In genomic region chr17:7582401-7583252, GRCh38 we compare ENCODE assay signal across 8 cellular contexts. TPM values are rescaled to one million over a fixed set of nuclear protein-coding genes. Genes with fewer than 3 reads are reported as not detected.
DNase-seq lines count a peak whose midpoint lies in the region; ATAC-seq, FAIRE-seq and TF ChIP-seq lines count a peak whose summit lies in the region.

No MANE protein-coding gene starts in this region.

- TF ChIP-seq EP300 in HepG2 (IDR thresholded peaks at IDR 0.05; ENCODE audit: low read depth in 2 of 2, low read length in 2 of 2) (no peak), HepG2 (CRISPR knock-in tag; IDR thresholded peaks at IDR 0.05; ENCODE audit: borderline replicate concordance) (no peak)

- H3K4me3 ChIP-seq in adrenal gland (peak overlapping the region in 2 of 4 donors; percentile 5 to 61), HepG2 (replicated peaks in 1 of 3; ENCODE audit: insufficient read depth in 1 of 3, low read depth in 2 of 3, low read length in 3 of 3) (peak overlapping the region in 2 of 3 experiments; percentile 77 to 83; a peak in 2 of 6 replicates), thyroid gland (replicated peaks in 1 of 3) (peak overlapping the region in 1 of 3 donors; percentile 49)

- peak overlapping the region; percentile 99 for H3K27ac Mint-ChIP-seq in activated CD4-positive, alpha-beta T cell treated with anti-CD3 and anti-CD28 coated beads, Interleukin-2, amount 10 ng/mL, durations not matched to agents 24 days and 14 days

- H3K79me2 ChIP-seq in HepG2 (ENCODE audit: insufficient read depth, low read length): peaks cover 25% of the 10 kb centered on the region

- H3K27me3 ChIP-seq in adrenal gland (no peaks in the 10 kb centered on the region), HepG2 (ENCODE audit: control insufficient read depth in 1 of 2, insufficient read depth in 2 of 2, low read length in 2 of 2) (no peaks in the 10 kb centered on the region; a peak in 1 of 5 replicates), thyroid gland (no peaks in the 10 kb centered on the region)

- intact Hi-C loops in activated CD4-positive, alpha-beta T cell treated with anti-CD3 and anti-CD28 coated beads, Interleukin-2, amount 10 ng/mL, durations not matched to agents 24 days and 14 days (cut with micrococcal nuclease): loop anchor here (1.0 kb wide), 2 partner anchors 10 to 33 kb away; no protein-coding TSS in a partner anchor
- intact Hi-C loops in adrenal gland (cut with DNase I) (no loop called here), HepG2 (cut with micrococcal nuclease; ENCODE audit: unreplicated experiment) (loop anchor here (1.0 kb wide), 1 partner anchor 32 kb away; the partner anchor contains the start of gene FXR2), thyroid gland (cut with DNase I) (no loop called here)

- H3K9me3 Mint-ChIP-seq in activated CD4-positive, alpha-beta T cell treated with anti-CD3 and anti-CD28 coated beads, Interleukin-2, amount 10 ng/mL, durations not matched to agents 24 days and 14 days: no peaks in the 10 kb centered on the region

- POLR2A ChIA-PET in HepG2 (lab: Yijun Ruan, JAX): interaction anchor here (1.1 to 4.5 kb wide), 8 partner anchors 8 to 105 kb away, joined by 3 to 89 read pairs (median 11); partner anchors contain the start of genes ATP1B2, SAT2, SLC35G6 and TP53

- peak overlapping the region; percentile 97 for H3K9ac ChIP-seq in HepG2 (ENCODE audit: insufficient read depth, low read depth, low read length)

- DNase-seq in activated CD4-positive, alpha-beta T cell treated with anti-CD3 and anti-CD28 coated beads, Interleukin-2, amount 10 ng/mL, durations not matched to agents 24 days and 14 days: peak; percentile 63
- DNase-seq in activated CD4-positive, alpha-beta T cell treated with anti-CD3 and anti-CD28 coated beads for 48 hours: no peak
- peak in 5 of 7 donors; percentile 47 to 64 (median 56) for DNase-seq in adrenal gland
- DNase-seq in HepG2 (ENCODE audit: low spot score): no peak
- no peak for DNase-seq in thyroid gland
- no peak for DNase-seq in DMS79 treated with DMSO at 0.1 percent for 48 hours (lab: John Stamatoyannopoulos, UW)
- no peak for DNase-seq in NCI-H2227 treated with DMSO at 0.1 percent for 48 hours (lab: John Stamatoyannopoulos, UW)
- no peak for DNase-seq in activated CD4-positive, alpha-beta T cell treated with anti-CD3 and anti-CD28 coated beads, Interleukin-2, amount 50 U/mL, for 1 hour

- H3K9me3 ChIP-seq in adrenal gland (replicated peaks in 1 of 3): no peaks in the 10 kb centered on the region
- no peaks in the 10 kb centered on the region for H3K9me3 ChIP-seq in HepG2 (ENCODE audit: low read length)
- no peaks in the 10 kb centered on the region for H3K9me3 ChIP-seq in thyroid gland

- TF ChIP-seq POLR2A in adrenal gland (IDR thresholded peaks at IDR 0.05) (no peak), HepG2 (IDR thresholded peaks at IDR 0.05; ENCODE audit: insufficient read depth in 1 of 2, low read depth in 2 of 2, low read length in 2 of 2) (0 out of 4 replicates have a peak, but pooled peaks of 1 of the 2 experiments have one; percentile 28), thyroid gland (IDR thresholded peaks at IDR 0.05) (no peak)

- BruUV-seq in HepG2 (replicated peaks; lab: Mats Ljungman, UMichigan): no TSS peak

- in situ Hi-C loops in HepG2 (cut with HindIII; ENCODE audit: extremely low pct_ligation_motif_present, low pct_unique_long_range_greater_than_20kb): no loop called here

- peaks cover 60% of the 10 kb centered on the region for H3K36me3 Mint-ChIP-seq in activated CD4-positive, alpha-beta T cell treated with anti-CD3 and anti-CD28 coated beads, Interleukin-2, amount 10 ng/mL, durations not matched to agents 24 days and 14 days (ENCODE audit: low read depth)

- peaks cover 0 to 27% of the 10 kb centered on the region in 2 donors for H3K36me3 ChIP-seq in adrenal gland (replicated peaks in 1 of 2)
- H3K36me3 ChIP-seq in HepG2 (replicated peaks in 1 of 2; ENCODE audit: control insufficient read depth in 1 of 2, insufficient read depth in 2 of 2, low read length in 2 of 2): peaks cover 5 to 22% of the 10 kb centered on the region in 2 experiments
- peaks cover 13 to 21% of the 10 kb centered on the region in 2 donors for H3K36me3 ChIP-seq in thyroid gland

- no peak for TF ChIP-seq CTCF in adrenal gland (IDR thresholded peaks at IDR 0.05)
- TF ChIP-seq CTCF in HepG2 (CRISPR knock-in tag; IDR thresholded peaks at IDR 0.05): no peak
- no peak for TF ChIP-seq CTCF in thyroid gland (IDR thresholded peaks at IDR 0.05)

- H2AFZ ChIP-seq in HepG2 (ENCODE audit: low read length): no peak overlapping the region

- no peak for TF ChIP-seq RAD21 in HepG2 (CRISPR knock-in tag; IDR thresholded peaks at IDR 0.05)

- H3K27me3 Mint-ChIP-seq in activated CD4-positive, alpha-beta T cell treated with anti-CD3 and anti-CD28 coated beads, Interleukin-2, amount 10 ng/mL, durations not matched to agents 24 days and 14 days: no peaks in the 10 kb centered on the region

- WGBS in adrenal gland, 4 donors: 60 to 83% (median 69%) methylated on average over 6 to 36 of the region's 36 CpGs
- WGBS in HepG2 (ENCODE audit: low lambda C conversion rate): 96% methylated on average over 11 of the region's 36 CpGs
- WGBS in thyroid gland, 2 donors: 80 to 93% methylated on average over 11 to 22 of the region's 36 CpGs

- H3K4me2 ChIP-seq in HepG2 (ENCODE audit: low read depth, low read length): peak overlapping the region; percentile 92

- H3K4me1 Mint-ChIP-seq in activated CD4-positive, alpha-beta T cell treated with anti-CD3 and anti-CD28 coated beads, Interleukin-2, amount 10 ng/mL, durations not matched to agents 24 days and 14 days: peaks cover 51% of the 10 kb centered on the region

- CTCF ChIA-PET in HepG2 (lab: Yijun Ruan, JAX; ENCODE audit: low intra/inter-chr PET ratio, low total read pairs): no interaction called here

- peak overlapping the region; percentile 89 for H3K4me3 Mint-ChIP-seq in activated CD4-positive, alpha-beta T cell treated with anti-CD3 and anti-CD28 coated beads, Interleukin-2, amount 10 ng/mL, durations not matched to agents 24 days and 14 days

- H3K4me1 ChIP-seq in adrenal gland (replicated peaks in 1 of 2): peaks cover 32 to 56% of the 10 kb centered on the region in 2 donors
- H3K4me1 ChIP-seq in HepG2 (ENCODE audit: insufficient read depth, low read length): peaks cover 63% of the 10 kb centered on the region
- peaks cover 20 to 43% of the 10 kb centered on the region in 2 donors for H3K4me1 ChIP-seq in thyroid gland

- peak overlapping the region; percentile 78 to 97 (median 96) for H3K27ac ChIP-seq in adrenal gland
- H3K27ac ChIP-seq in HepG2 (ENCODE audit: extremely low read length, insufficient read depth, low read length): peak overlapping the region; percentile 96
- peak overlapping the region; percentile 84 to 97 (median 90) for H3K27ac ChIP-seq in thyroid gland

- ATAC-seq in HepG2: no peak

- FAIRE-seq in HepG2 (lab: Jason Lieb, UNC): no peak

- peaks cover 17% of the 10 kb centered on the region for H4K20me1 ChIP-seq in HepG2 (ENCODE audit: insufficient read depth, low read length)

RNA-seq across cellular contexts. Expression of gene MPDU1, which starts 1.0 kb away (rescaled TPM):
- total RNA-seq in activated CD4-positive, alpha-beta T cell treated with anti-CD3 and anti-CD28 coated beads, Interleukin-2, amount 10 ng/mL, durations not matched to agents 24 days and 14 days: 92.5 and 104 TPM in 2 replicates
- total RNA-seq in adrenal gland (100 to 1,000 TPM in 5 of 8 donors, 10 to 100 TPM in 3; 65.9 to 267 (median 138) TPM), HepG2 (2016; rRNA removed; fragmentation: Illumina TruSeq; extraction: Trizol) (59.5 and 112 TPM in 2 replicates), thyroid gland (100 to 1,000 TPM in 3 of 4 donors, 10 to 100 TPM in 1; 88.8 to 250 (median 164) TPM)
- polyA plus RNA-seq in adrenal gland (100 to 1,000 TPM in 1 of 3 donors, 10 to 100 TPM in 2; 70.1 to 200 (median 81.6) TPM), HepG2 (2011; rRNA removed) (127 and 167 TPM in 2 replicates)
- total RNA-seq in HepG2 (2016; cell fraction: cytosol; rRNA removed; fragmentation: Illumina TruSeq; extraction: Trizol; ENCODE audit: low read depth): 17.5 and 21.1 TPM in 2 replicates
- 62.6 and 101 TPM in 2 replicates for total RNA-seq in HepG2 (2016; cell fraction: insoluble cytoplasmic fraction; rRNA removed; fragmentation: Illumina TruSeq; extraction: Trizol)
- total RNA-seq in HepG2 (2016; cell fraction: membrane; rRNA removed; fragmentation: Illumina TruSeq; extraction: Trizol): 24.3 and 28.7 TPM in 2 replicates
- total RNA-seq in HepG2 (2016; cell fraction: nucleus; rRNA removed; fragmentation: Illumina TruSeq; extraction: Trizol): 84.0 and 86.6 TPM in 2 replicates
- polyA plus RNA-seq in HepG2 (2011; cell fraction: cytosol; rRNA removed): 188 and 194 TPM in 2 replicates
- polyA plus RNA-seq in HepG2 (2011; cell fraction: nucleus; rRNA removed): 91.5 and 103 TPM in 2 replicates
- 56.7 and 59.6 TPM in 2 replicates for polyA plus RNA-seq in HepG2 (2012)
- polyA plus RNA-seq in HepG2 (2016; cell fraction: cytosol; fragmentation: Illumina TruSeq; extraction: Trizol; ENCODE audit: low read depth): 12.2 and 12.9 TPM in 2 replicates
- 73.5 and 77.4 TPM in 2 replicates for polyA plus RNA-seq in HepG2 (2016; cell fraction: insoluble cytoplasmic fraction; fragmentation: Illumina TruSeq; extraction: Trizol; ENCODE audit: low read depth)
- polyA plus RNA-seq in HepG2 (2016; cell fraction: membrane; fragmentation: Illumina TruSeq; extraction: Trizol; ENCODE audit: low read depth): 22.9 and 23.5 TPM in 2 replicates
- 172 and 177 TPM in 2 replicates for polyA plus RNA-seq in HepG2 (2016; cell fraction: nucleus; fragmentation: Illumina TruSeq; extraction: Trizol; ENCODE audit: insufficient read depth, low read depth)
- 205 and 272 TPM in 2 replicates for polyA minus RNA-seq in HepG2 (2011; rRNA and poly(A)+ RNA removed; ENCODE audit: low replicate concordance)
- 31.8 and 40.4 TPM in 2 replicates for polyA minus RNA-seq in HepG2 (2011; cell fraction: cytosol; rRNA and poly(A)+ RNA removed)
- 30.7 and 35.3 TPM in 2 replicates for polyA minus RNA-seq in HepG2 (2011; cell fraction: nucleus; rRNA and poly(A)+ RNA removed)

RNA-seq across cellular contexts. Expression of gene CD68, which starts 3.2 kb away (rescaled TPM):
- 3.2 and 3.5 TPM in 2 replicates for total RNA-seq in activated CD4-positive, alpha-beta T cell treated with anti-CD3 and anti-CD28 coated beads, Interleukin-2, amount 10 ng/mL, durations not matched to agents 24 days and 14 days
- total RNA-seq in adrenal gland (100 to 1,000 TPM in 6 of 8 donors, 10 to 100 TPM in 2; 49.0 to 177 (median 160) TPM), HepG2 (2016; rRNA removed; fragmentation: Illumina TruSeq; extraction: Trizol) (4.1 and 10.3 TPM in 2 replicates), thyroid gland (10 to 100 TPM; 13.6 to 52.0 (median 21.5) TPM)
- polyA plus RNA-seq in adrenal gland (100 to 1,000 TPM in 2 of 3 donors, 10 to 100 TPM in 1; 32.3 to 207 (median 133) TPM), HepG2 (2011; rRNA removed) (104 and 124 TPM in 2 replicates)
- total RNA-seq in HepG2 (2016; cell fraction: cytosol; rRNA removed; fragmentation: Illumina TruSeq; extraction: Trizol; ENCODE audit: low read depth): 6.3 and 6.7 TPM in 2 replicates
- 3.2 and 7.8 TPM in 2 replicates for total RNA-seq in HepG2 (2016; cell fraction: insoluble cytoplasmic fraction; rRNA removed; fragmentation: Illumina TruSeq; extraction: Trizol)
- 7.2 and 7.7 TPM in 2 replicates for total RNA-seq in HepG2 (2016; cell fraction: membrane; rRNA removed; fragmentation: Illumina TruSeq; extraction: Trizol)
- 3.2 and 9.0 TPM in 2 replicates for total RNA-seq in HepG2 (2016; cell fraction: nucleus; rRNA removed; fragmentation: Illumina TruSeq; extraction: Trizol)
- polyA plus RNA-seq in HepG2 (2011; cell fraction: cytosol; rRNA removed): 69.4 and 81.9 TPM in 2 replicates
- polyA plus RNA-seq in HepG2 (2011; cell fraction: nucleus; rRNA removed): 15.4 and 16.3 TPM in 2 replicates
- polyA plus RNA-seq in HepG2 (2012): 26.8 and 35.7 TPM in 2 replicates
- polyA plus RNA-seq in HepG2 (2016; cell fraction: cytosol; fragmentation: Illumina TruSeq; extraction: Trizol; ENCODE audit: low read depth): 16.5 and 18.7 TPM in 2 replicates
- polyA plus RNA-seq in HepG2 (2016; cell fraction: insoluble cytoplasmic fraction; fragmentation: Illumina TruSeq; extraction: Trizol; ENCODE audit: low read depth): 17.2 and 20.1 TPM in 2 replicates
- 24.5 and 25.8 TPM in 2 replicates for polyA plus RNA-seq in HepG2 (2016; cell fraction: membrane; fragmentation: Illumina TruSeq; extraction: Trizol; ENCODE audit: low read depth)
- polyA plus RNA-seq in HepG2 (2016; cell fraction: nucleus; fragmentation: Illumina TruSeq; extraction: Trizol; ENCODE audit: insufficient read depth, low read depth): 16.1 and 21.1 TPM in 2 replicates
- 12.6 and 26.1 TPM in 2 replicates for polyA minus RNA-seq in HepG2 (2011; rRNA and poly(A)+ RNA removed; ENCODE audit: low replicate concordance)
- 7.6 and 9.9 TPM in 2 replicates for polyA minus RNA-seq in HepG2 (2011; cell fraction: cytosol; rRNA and poly(A)+ RNA removed)
- polyA minus RNA-seq in HepG2 (2011; cell fraction: nucleus; rRNA and poly(A)+ RNA removed): 4.6 and 6.2 TPM in 2 replicates

RNA-seq across cellular contexts. Expression of gene SOX15, which starts 7.3 kb away (rescaled TPM):
- total RNA-seq in activated CD4-positive, alpha-beta T cell treated with anti-CD3 and anti-CD28 coated beads, Interleukin-2, amount 10 ng/mL, durations not matched to agents 24 days and 14 days: 0.43 TPM in 1 of 2 replicates, not detected in the other
- total RNA-seq in adrenal gland (1 to 10 TPM in 1 of 8 donors, under 1 TPM in 5, not detected in 2; 0.42 to 2.0 (median 0.89) TPM), HepG2 (2016; rRNA removed; fragmentation: Illumina TruSeq; extraction: Trizol) (0.18 TPM in 1 of 2 replicates, not detected in the other), thyroid gland (1 to 10 TPM in 1 of 4 donors, under 1 TPM in 1, not detected in 2; 0.67 to 3.1 TPM)
- polyA plus RNA-seq in adrenal gland (1 to 10 TPM in 2 of 3 donors, under 1 TPM in 1; 0.29 to 2.4 (median 1.9) TPM), HepG2 (2011; rRNA removed) (0.07 and 0.17 TPM in 2 replicates)
- not detected in 2 replicates for total RNA-seq in HepG2 (2016; cell fraction: cytosol; rRNA removed; fragmentation: Illumina TruSeq; extraction: Trizol; ENCODE audit: low read depth)
- total RNA-seq in HepG2 (2016; cell fraction: insoluble cytoplasmic fraction; rRNA removed; fragmentation: Illumina TruSeq; extraction: Trizol): 0.22 TPM in 1 of 2 replicates, not detected in the other
- total RNA-seq in HepG2 (2016; cell fraction: membrane; rRNA removed; fragmentation: Illumina TruSeq; extraction: Trizol): not detected in 2 replicates
- total RNA-seq in HepG2 (2016; cell fraction: nucleus; rRNA removed; fragmentation: Illumina TruSeq; extraction: Trizol): 0.37 TPM in 1 of 2 replicates, not detected in the other
- 0.04 TPM in 1 of 2 replicates, not detected in the other for polyA plus RNA-seq in HepG2 (2011; cell fraction: cytosol; rRNA removed)
- 0.54 and 0.63 TPM in 2 replicates for polyA plus RNA-seq in HepG2 (2011; cell fraction: nucleus; rRNA removed)
- 0.44 and 0.63 TPM in 2 replicates for polyA plus RNA-seq in HepG2 (2012)
- polyA plus RNA-seq in HepG2 (2016; cell fraction: cytosol; fragmentation: Illumina TruSeq; extraction: Trizol; ENCODE audit: low read depth): 0.17 TPM in 1 of 2 replicates, not detected in the other
- not detected in 2 replicates for polyA plus RNA-seq in HepG2 (2016; cell fraction: insoluble cytoplasmic fraction; fragmentation: Illumina TruSeq; extraction: Trizol; ENCODE audit: low read depth)
- not detected in 2 replicates for polyA plus RNA-seq in HepG2 (2016; cell fraction: membrane; fragmentation: Illumina TruSeq; extraction: Trizol; ENCODE audit: low read depth)
- 0.68 and 1.3 TPM in 2 replicates for polyA plus RNA-seq in HepG2 (2016; cell fraction: nucleus; fragmentation: Illumina TruSeq; extraction: Trizol; ENCODE audit: insufficient read depth, low read depth)
- 0.44 TPM in 1 of 2 replicates, not detected in the other for polyA minus RNA-seq in HepG2 (2011; rRNA and poly(A)+ RNA removed; ENCODE audit: low replicate concordance)
- not detected in 2 replicates for polyA minus RNA-seq in HepG2 (2011; cell fraction: cytosol; rRNA and poly(A)+ RNA removed)
- polyA minus RNA-seq in HepG2 (2011; cell fraction: nucleus; rRNA and poly(A)+ RNA removed): 0.62 TPM in 1 of 2 replicates, not detected in the other

RNA-seq across cellular contexts. Expression of gene SENP3, which starts 20.9 kb away (rescaled TPM):
- total RNA-seq in activated CD4-positive, alpha-beta T cell treated with anti-CD3 and anti-CD28 coated beads, Interleukin-2, amount 10 ng/mL, durations not matched to agents 24 days and 14 days: 89.7 and 93.0 TPM in 2 replicates
- 10 to 100 TPM; 28.4 to 55.3 (median 43.9) TPM for total RNA-seq in adrenal gland
- polyA plus RNA-seq in adrenal gland: 10 to 100 TPM; 29.0 to 72.4 (median 38.4) TPM
- 64.5 and 75.4 TPM in 2 replicates for total RNA-seq in HepG2 (2016; rRNA removed; fragmentation: Illumina TruSeq; extraction: Trizol)
- total RNA-seq in HepG2 (2016; cell fraction: cytosol; rRNA removed; fragmentation: Illumina TruSeq; extraction: Trizol; ENCODE audit: low read depth): 46.1 and 48.3 TPM in 2 replicates
- total RNA-seq in HepG2 (2016; cell fraction: insoluble cytoplasmic fraction; rRNA removed; fragmentation: Illumina TruSeq; extraction: Trizol): 67.8 and 80.2 TPM in 2 replicates
- total RNA-seq in HepG2 (2016; cell fraction: membrane; rRNA removed; fragmentation: Illumina TruSeq; extraction: Trizol): 96.7 and 98.4 TPM in 2 replicates
- total RNA-seq in HepG2 (2016; cell fraction: nucleus; rRNA removed; fragmentation: Illumina TruSeq; extraction: Trizol): 31.6 and 38.4 TPM in 2 replicates
- polyA plus RNA-seq in HepG2 (2011; rRNA removed): 55.8 and 57.3 TPM in 2 replicates
- polyA plus RNA-seq in HepG2 (2011; cell fraction: cytosol; rRNA removed): 51.2 and 51.8 TPM in 2 replicates
- 36.5 and 39.7 TPM in 2 replicates for polyA plus RNA-seq in HepG2 (2011; cell fraction: nucleus; rRNA removed)
- polyA plus RNA-seq in HepG2 (2012): 20.5 and 25.7 TPM in 2 replicates
- 29.8 and 32.5 TPM in 2 replicates for polyA plus RNA-seq in HepG2 (2016; cell fraction: cytosol; fragmentation: Illumina TruSeq; extraction: Trizol; ENCODE audit: low read depth)
- 66.8 and 75.8 TPM in 2 replicates for polyA plus RNA-seq in HepG2 (2016; cell fraction: insoluble cytoplasmic fraction; fragmentation: Illumina TruSeq; extraction: Trizol; ENCODE audit: low read depth)
- polyA plus RNA-seq in HepG2 (2016; cell fraction: membrane; fragmentation: Illumina TruSeq; extraction: Trizol; ENCODE audit: low read depth): 81.7 and 87.7 TPM in 2 replicates
- polyA plus RNA-seq in HepG2 (2016; cell fraction: nucleus; fragmentation: Illumina TruSeq; extraction: Trizol; ENCODE audit: insufficient read depth, low read depth): 52.7 and 61.4 TPM in 2 replicates
- polyA minus RNA-seq in HepG2 (2011; rRNA and poly(A)+ RNA removed; ENCODE audit: low replicate concordance): 67.9 and 190 TPM in 2 replicates
- 26.8 and 29.3 TPM in 2 replicates for polyA minus RNA-seq in HepG2 (2011; cell fraction: cytosol; rRNA and poly(A)+ RNA removed)
- polyA minus RNA-seq in HepG2 (2011; cell fraction: nucleus; rRNA and poly(A)+ RNA removed): 19.1 and 20.5 TPM in 2 replicates
- 10 to 100 TPM; 62.4 to 73.3 (median 66.3) TPM for total RNA-seq in thyroid gland

RNA-seq across cellular contexts. Expression of gene TNFSF13, which starts 24.1 kb away (rescaled TPM):
- 2.4 and 3.5 TPM in 2 replicates for total RNA-seq in activated CD4-positive, alpha-beta T cell treated with anti-CD3 and anti-CD28 coated beads, Interleukin-2, amount 10 ng/mL, durations not matched to agents 24 days and 14 days
- total RNA-seq in adrenal gland (10 to 100 TPM; 25.0 to 75.2 (median 50.0) TPM), HepG2 (2016; rRNA removed; fragmentation: Illumina TruSeq; extraction: Trizol) (1.7 and 2.5 TPM in 2 replicates), thyroid gland (10 to 100 TPM; 11.7 to 32.2 (median 24.8) TPM)
- polyA plus RNA-seq in adrenal gland (10 to 100 TPM; 19.4 to 39.1 (median 25.2) TPM), HepG2 (2011; rRNA removed) (3.3 TPM in 2 replicates)
- total RNA-seq in HepG2 (2016; cell fraction: cytosol; rRNA removed; fragmentation: Illumina TruSeq; extraction: Trizol; ENCODE audit: low read depth): 0.20 and 0.79 TPM in 2 replicates
- total RNA-seq in HepG2 (2016; cell fraction: insoluble cytoplasmic fraction; rRNA removed; fragmentation: Illumina TruSeq; extraction: Trizol): 2.0 and 2.2 TPM in 2 replicates
- 1.1 and 2.2 TPM in 2 replicates for total RNA-seq in HepG2 (2016; cell fraction: membrane; rRNA removed; fragmentation: Illumina TruSeq; extraction: Trizol)
- total RNA-seq in HepG2 (2016; cell fraction: nucleus; rRNA removed; fragmentation: Illumina TruSeq; extraction: Trizol): 2.9 and 3.2 TPM in 2 replicates
- polyA plus RNA-seq in HepG2 (2011; cell fraction: cytosol; rRNA removed): 2.2 TPM in 2 replicates
- 9.6 and 11.2 TPM in 2 replicates for polyA plus RNA-seq in HepG2 (2011; cell fraction: nucleus; rRNA removed)
- polyA plus RNA-seq in HepG2 (2012): 2.6 and 3.9 TPM in 2 replicates
- polyA plus RNA-seq in HepG2 (2016; cell fraction: cytosol; fragmentation: Illumina TruSeq; extraction: Trizol; ENCODE audit: low read depth): 0.76 and 2.2 TPM in 2 replicates
- 3.1 and 3.7 TPM in 2 replicates for polyA plus RNA-seq in HepG2 (2016; cell fraction: insoluble cytoplasmic fraction; fragmentation: Illumina TruSeq; extraction: Trizol; ENCODE audit: low read depth)
- polyA plus RNA-seq in HepG2 (2016; cell fraction: membrane; fragmentation: Illumina TruSeq; extraction: Trizol; ENCODE audit: low read depth): 2.2 and 2.3 TPM in 2 replicates
- 4.9 and 6.7 TPM in 2 replicates for polyA plus RNA-seq in HepG2 (2016; cell fraction: nucleus; fragmentation: Illumina TruSeq; extraction: Trizol; ENCODE audit: insufficient read depth, low read depth)
- polyA minus RNA-seq in HepG2 (2011; rRNA and poly(A)+ RNA removed; ENCODE audit: low replicate concordance): 2.2 and 7.1 TPM in 2 replicates
- polyA minus RNA-seq in HepG2 (2011; cell fraction: cytosol; rRNA and poly(A)+ RNA removed): 0.26 and 1.3 TPM in 2 replicates
- 2.1 and 3.0 TPM in 2 replicates for polyA minus RNA-seq in HepG2 (2011; cell fraction: nucleus; rRNA and poly(A)+ RNA removed)

Comparison
In these comparisons a context has a peak if more than half of its experiments do, and no peak if none do; other contexts are left out.
1. DNase-seq: peak in activated CD4-positive, alpha-beta T cell treated with anti-CD3 and anti-CD28 coated beads, Interleukin-2, amount 10 ng/mL, durations not matched to agents 24 days and 14 days (single experiment) and adrenal gland (5 of 7); none in activated CD4-positive, alpha-beta T cell treated with anti-CD3 and anti-CD28 coated beads for 48 hours (single experiment), HepG2 (single experiment), thyroid gland (0 of 2), DMS79 treated with DMSO at 0.1 percent for 48 hours (single experiment), NCI-H2227 treated with DMSO at 0.1 percent for 48 hours (single experiment) and activated CD4-positive, alpha-beta T cell treated with anti-CD3 and anti-CD28 coated beads, Interleukin-2, amount 50 U/mL, for 1 hour (single experiment).
2. intact Hi-C loops: an anchor here in activated CD4-positive, alpha-beta T cell treated with anti-CD3 and anti-CD28 coated beads, Interleukin-2, amount 10 ng/mL, durations not matched to agents 24 days and 14 days (1.0 kb wide) and HepG2 (1.0 kb wide); none called in adrenal gland and thyroid gland.
3. Peak in every context shown above with its lines, with median percentiles within 50 percentile points of each other: H3K27ac ChIP-seq.